ENCODE assay signal across 11 cellular contexts in genomic region chr1:33010946-33011731, GRCh38. TPM values are rescaled to one million over a fixed set of nuclear protein-coding genes. Genes with fewer than 3 reads are reported as not detected.
DNase-seq lines count a peak whose midpoint lies in the region; ATAC-seq, FAIRE-seq and TF ChIP-seq lines count a peak whose summit lies in the region.
"Had no signal": no experiment of that assay in that cellular context is flagged by ENCODE, and none has a peak within 500 bp of the region (broad histone marks: within the 10 kb centered on the region; RNA-seq: fewer than 3 reads in every experiment).

No MANE protein-coding gene starts in this region.

- H3K4me3 Mint-ChIP-seq in endothelial cell (ENCODE audit: unreplicated experiment): no peak overlapping the region
- H3K4me3 Mint-ChIP-seq: activated CD4-positive, alpha-beta T cell treated with anti-CD3 and anti-CD28 coated beads, Interleukin-2, amount 10 ng/mL, durations not matched to agents 7 days and 5 days had no signal

- 88% methylated on average over 5 of the region's 5 CpGs for WGBS in A549 (ENCODE audit: missing lambda C conversion rate)

- no peak overlapping the region for H3K27ac Mint-ChIP-seq in endothelial cell (ENCODE audit: unreplicated experiment)
- H3K27ac Mint-ChIP-seq: activated CD4-positive, alpha-beta T cell treated with anti-CD3 and anti-CD28 coated beads, Interleukin-2, amount 10 ng/mL, durations not matched to agents 7 days and 5 days had no signal

- no peaks in the 10 kb centered on the region for H3K9me3 Mint-ChIP-seq in endothelial cell (ENCODE audit: unreplicated experiment)
- H3K9me3 Mint-ChIP-seq: activated CD4-positive, alpha-beta T cell treated with anti-CD3 and anti-CD28 coated beads, Interleukin-2, amount 10 ng/mL, durations not matched to agents 7 days and 5 days had no signal

- peaks cover 8% of the 10 kb centered on the region for H3K4me1 Mint-ChIP-seq in endothelial cell (ENCODE audit: unreplicated experiment)

- no peak for ATAC-seq in A549
- ATAC-seq in HG02970 (IDR thresholded peaks at IDR 0.05; ENCODE audit: low FRiP score, unreplicated experiment): no peak
- ATAC-seq in HG03159 (IDR thresholded peaks at IDR 0.05; ENCODE audit: unreplicated experiment): no peak

- FAIRE-seq in A549 (lab: Jason Lieb, UNC): no peak

- no peak overlapping the region for H3K4me2 ChIP-seq in A549

- DNase-seq in A549 (ENCODE audit: low read depth in 1 of 2, low spot score in 1 of 2): no peak
- DNase-seq in SK-MEL-5 (ENCODE audit: low read depth, low spot score): peak; percentile 81
- DNase-seq in fibroblast of peridontal ligament (ENCODE audit: extremely low read depth): peak; percentile 65
- DNase-seq in endothelial cell (ENCODE audit: low spot score): no peak
- DNase-seq in NCI-H146 (lab: John Stamatoyannopoulos, UW): no peak
- DNase-seq: activated CD4-positive, alpha-beta T cell treated with anti-CD3 and anti-CD28 coated beads, Interleukin-2, amount 10 ng/mL, durations not matched to agents 7 days and 5 days; NCI-H69 had no signal

- no peak for TF ChIP-seq POLR2A in A549 (IDR thresholded peaks at IDR 0.05; ENCODE audit: low read length)

- H3K9me3 ChIP-seq in A549 (no peaks in the 10 kb centered on the region), neutrophil (no peaks in the 10 kb centered on the region)
- H3K9me3 ChIP-seq: BLaER1 treated with 17β-estradiol and CSF1 and Interleukin-3, amounts not matched to agents 10 nM and 100 nM had no signal

- no peaks in the 10 kb centered on the region for H3K27me3 ChIP-seq in neutrophil
- H3K27me3 ChIP-seq: BLaER1 treated with 17β-estradiol and CSF1 and Interleukin-3, amounts not matched to agents 10 nM and 100 nM had no signal

- no peak for TF ChIP-seq RAD21 in A549 (conservative IDR thresholded peaks at IDR 0.05 in 1 of 2, IDR thresholded peaks at IDR 0.05 in 1 of 2)

- H3K27me3 Mint-ChIP-seq in endothelial cell (ENCODE audit: unreplicated experiment): peaks cover 4% of the 10 kb centered on the region
- H3K27me3 Mint-ChIP-seq: activated CD4-positive, alpha-beta T cell treated with anti-CD3 and anti-CD28 coated beads, Interleukin-2, amount 10 ng/mL, durations not matched to agents 7 days and 5 days had no signal

- peaks cover 19% of the 10 kb centered on the region for H3K4me1 ChIP-seq in A549
- peaks cover 47 to 64% of the 10 kb centered on the region in 2 experiments for H3K4me1 ChIP-seq in neutrophil (ENCODE audit: control insufficient read depth in 1 of 2, insufficient read depth in 1 of 2, low read depth in 1 of 2, low read length in 1 of 2)

- POLR2A ChIA-PET in A549 (lab: Yijun Ruan, JAX): no interaction called here

- TF ChIP-seq EP300 in A549 (IDR thresholded peaks at IDR 0.05): no peak

- TF ChIP-seq CTCF in A549 (IDR thresholded peaks at IDR 0.05) (no peak), neutrophil (IDR thresholded peaks at IDR 0.05) (no peak), endothelial cell (IDR thresholded peaks at IDR 0.05; ENCODE audit: unreplicated experiment) (no peak)

- H3K27ac ChIP-seq in A549 (no peak overlapping the region), neutrophil (peak overlapping the region; percentile 91)
- H3K27ac ChIP-seq: BLaER1 treated with 17β-estradiol and CSF1 and Interleukin-3, amounts not matched to agents 10 nM and 100 nM had no signal

- peaks cover 29% of the 10 kb centered on the region for H3K36me3 Mint-ChIP-seq in endothelial cell (ENCODE audit: low read depth, unreplicated experiment)

- H3K36me3 ChIP-seq in neutrophil: peaks cover 24% of the 10 kb centered on the region

- in situ Hi-C loops in SK-MEL-5 (cut with HindIII; ENCODE audit: low pct_unique_long_range_greater_than_20kb, low sequenced_read_pairs): no loop called here

- H3K4me3 ChIP-seq in A549: no peak overlapping the region
- H3K4me3 ChIP-seq in neutrophil (ENCODE audit: low read depth in 1 of 2, low read length in 1 of 2): no peak overlapping the region
- H3K4me3 ChIP-seq: BLaER1 treated with 17β-estradiol and CSF1 and Interleukin-3, amounts not matched to agents 10 nM and 100 nM had no signal

- CTCF ChIA-PET in A549 (lab: Yijun Ruan, JAX): interaction anchor here (0.6 kb wide), 1 partner anchor 41 kb away, joined by 3 read pairs; no protein-coding TSS in a partner anchor

TF ChIP-seq in A549, 52 proteins besides CTCF, POLR2A, EP300 and RAD21:
- TF ChIP-seq JUNB (IDR thresholded peaks at IDR 0.05): no peak
- TF ChIP-seq MAFK (IDR thresholded peaks at IDR 0.05; ENCODE audit: partially characterized antibody): peak; percentile 40

RNA-seq across cellular contexts. Expression of gene AK2, which starts 25.5 kb away (rescaled TPM):
- polyA plus RNA-seq in A549 (2011; rRNA removed): 148 and 164 TPM in 2 replicates
- 139 and 163 TPM in 2 replicates for polyA plus RNA-seq in A549 (2012; cell fraction: cytosol; rRNA removed)
- polyA plus RNA-seq in A549 (2012; cell fraction: nucleus; rRNA removed): 85.9 and 144 TPM in 2 replicates
- 174 to 179 TPM (median 178 TPM) in 3 replicates for polyA plus RNA-seq in A549 (2017; fragmentation: RNase III; extraction: RNeasy Plus Mini Kit Qiagen cat#74134 plus additional on column Dnase treatment)
- polyA minus RNA-seq in A549 (2011; rRNA and poly(A)+ RNA removed): 62.3 and 65.2 TPM in 2 replicates
- total RNA-seq in SK-MEL-5 (2014; rRNA removed; shearing (Covaris generic)): 327 and 348 TPM in 2 replicates
- polyA plus RNA-seq in SK-MEL-5 (2015; cell fraction: cytosol; rRNA removed): 319 and 423 TPM in 2 replicates
- 312 and 338 TPM in 2 replicates for polyA plus RNA-seq in SK-MEL-5 (2015; cell fraction: nucleus; rRNA removed)
- 74.6 TPM for total RNA-seq in endothelial cell (ENCODE audit: unreplicated experiment)

RNA-seq across cellular contexts. Expression of gene RNF19B, which starts 46.5 kb away (rescaled TPM):
- 21.7 and 22.6 TPM in 2 replicates for polyA plus RNA-seq in A549 (2011; rRNA removed)
- polyA plus RNA-seq in A549 (2012; cell fraction: cytosol; rRNA removed): 14.8 and 16.8 TPM in 2 replicates
- 9.5 and 10.9 TPM in 2 replicates for polyA plus RNA-seq in A549 (2012; cell fraction: nucleus; rRNA removed)
- polyA plus RNA-seq in A549 (2017; fragmentation: RNase III; extraction: RNeasy Plus Mini Kit Qiagen cat#74134 plus additional on column Dnase treatment): 9.8 to 10.0 TPM (median 9.9 TPM) in 3 replicates
- polyA minus RNA-seq in A549 (2011; rRNA and poly(A)+ RNA removed): 25.3 and 32.3 TPM in 2 replicates
- total RNA-seq in SK-MEL-5 (2014; rRNA removed; shearing (Covaris generic)): 30.8 and 32.0 TPM in 2 replicates
- polyA plus RNA-seq in SK-MEL-5 (2015; cell fraction: cytosol; rRNA removed): 45.3 and 47.3 TPM in 2 replicates
- polyA plus RNA-seq in SK-MEL-5 (2015; cell fraction: nucleus; rRNA removed): 15.4 and 17.2 TPM in 2 replicates
- total RNA-seq in endothelial cell (ENCODE audit: unreplicated experiment): 18.8 TPM

Comparison
In these comparisons a context has a peak if more than half of its experiments do, and no peak if none do; other contexts are left out.
1. DNase-seq: peak in SK-MEL-5 (single experiment) and fibroblast of peridontal ligament (single experiment); none in A549 (0 of 2), endothelial cell (single experiment) and NCI-H146 (single experiment).